ENCODE assay signal across 13 cellular contexts in the genomic region with DNA sequence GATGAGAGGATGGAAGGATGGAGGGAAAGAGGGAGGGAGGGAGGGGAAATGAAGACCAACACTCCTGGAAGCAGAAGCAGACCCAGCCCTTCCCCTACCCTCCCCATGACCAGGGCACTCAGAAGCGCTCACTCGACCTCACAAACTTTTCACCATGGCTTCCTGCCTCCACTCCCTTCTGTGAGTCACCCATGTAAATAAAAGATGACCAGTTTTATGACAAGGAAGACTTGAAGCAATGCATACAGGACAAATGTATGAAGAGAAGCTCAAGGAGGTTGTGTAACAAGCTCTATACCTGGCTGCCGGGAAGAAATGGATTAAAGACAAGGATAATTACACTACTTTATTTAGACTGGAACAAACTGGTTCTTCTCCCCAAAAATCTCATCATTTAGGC.
DNase-seq lines count a peak whose midpoint lies in the region; ATAC-seq and TF ChIP-seq lines count a peak whose summit lies in the region.
"Had no signal": no experiment of that assay in that cellular context is flagged by ENCODE, and none has a peak within 500 bp of the region (broad histone marks: within the 10 kb centered on the region; RNA-seq: fewer than 3 reads in every experiment).

No MANE protein-coding gene starts in this region.

- no peak overlapping the region for H3K4me3 ChIP-seq in AG10803 (ENCODE audit: low read length)
- H3K4me3 ChIP-seq in LNCaP clone FGC (ENCODE audit: low read depth, low read length): 0 out of 2 replicates have a peak overlapping the region, but pooled peaks have one; percentile 21
- no peak overlapping the region for H3K4me3 ChIP-seq in breast epithelium
- H3K4me3 ChIP-seq in left lung: no peak overlapping the region
- H3K4me3 ChIP-seq in ascending aorta: no peak overlapping the region

- H3K36me3 ChIP-seq in breast epithelium (no peaks in the 10 kb centered on the region), left lung (peaks cover 0 to 74% of the 10 kb centered on the region in 2 donors), ascending aorta (peaks cover 25 to 88% of the 10 kb centered on the region in 2 donors)
- H3K36me3 ChIP-seq: neutrophil had no signal

- H3K27ac Mint-ChIP-seq in activated CD4-positive, alpha-beta memory T cell treated with anti-CD3 and anti-CD28 coated beads for 36 hours: no peak overlapping the region
- H3K27ac Mint-ChIP-seq: CD8-positive, alpha-beta memory T cell had no signal

- peak overlapping the region; percentile 33 to 70 for H3K27ac ChIP-seq in breast epithelium
- H3K27ac ChIP-seq in left lung: peak overlapping the region in 1 of 2 donors; percentile 48
- H3K27ac ChIP-seq in ascending aorta: no peak overlapping the region
- H3K27ac ChIP-seq: neutrophil had no signal

- H3K4me1 Mint-ChIP-seq in activated CD4-positive, alpha-beta memory T cell treated with anti-CD3 and anti-CD28 coated beads for 36 hours (ENCODE audit: low read depth): no peaks in the 10 kb centered on the region
- H3K4me1 Mint-ChIP-seq: CD8-positive, alpha-beta memory T cell had no signal

- H3K9me3 ChIP-seq in breast epithelium (peaks cover under 1 to 13% of the 10 kb centered on the region in 2 donors), left lung (peaks cover 0 to 7% of the 10 kb centered on the region in 2 donors), ascending aorta (peaks cover under 1 to 12% of the 10 kb centered on the region in 2 donors)
- H3K9me3 ChIP-seq: neutrophil had no signal

- no peak overlapping the region for H3K4me3 Mint-ChIP-seq in activated CD4-positive, alpha-beta memory T cell treated with anti-CD3 and anti-CD28 coated beads for 36 hours
- H3K4me3 Mint-ChIP-seq: CD8-positive, alpha-beta memory T cell had no signal

- ATAC-seq in left lung: peak; percentile 89
- no peak for ATAC-seq in GM18519 (IDR thresholded peaks at IDR 0.05; ENCODE audit: low FRiP score, unreplicated experiment)

- intact Hi-C loops in breast epithelium (cut with DNase I; ENCODE audit: low total_unique reads): no loop called here
- intact Hi-C loops in left lung (cut with DNase I): no loop called here
- intact Hi-C loops in activated CD4-positive, alpha-beta memory T cell treated with anti-CD3 and anti-CD28 coated beads for 36 hours (cut with micrococcal nuclease): no loop called here
- intact Hi-C loops in ascending aorta (cut with DNase I): no loop called here

- no peak for TF ChIP-seq POLR2A in breast epithelium (IDR thresholded peaks at IDR 0.05)

- TF ChIP-seq CTCF in AG10803 (conservative IDR thresholded peaks at IDR 0.05; ENCODE audit: low read length) (no peak), LNCaP clone FGC (IDR thresholded peaks at IDR 0.05; ENCODE audit: control insufficient read depth, extremely low read depth, insufficient read depth) (no peak), breast epithelium (IDR thresholded peaks at IDR 0.05) (no peak), left lung (IDR thresholded peaks at IDR 0.05) (no peak), ascending aorta (IDR thresholded peaks at IDR 0.05) (no peak)

- H3K27me3 Mint-ChIP-seq in activated CD4-positive, alpha-beta memory T cell treated with anti-CD3 and anti-CD28 coated beads for 36 hours: no peaks in the 10 kb centered on the region

- peaks cover 6% of the 10 kb centered on the region for H3K9me3 Mint-ChIP-seq in activated CD4-positive, alpha-beta memory T cell treated with anti-CD3 and anti-CD28 coated beads for 36 hours

- peaks cover 3% of the 10 kb centered on the region for H3K36me3 Mint-ChIP-seq in activated CD4-positive, alpha-beta memory T cell treated with anti-CD3 and anti-CD28 coated beads for 36 hours

- H3K27me3 ChIP-seq in breast epithelium (no peaks in the 10 kb centered on the region), left lung (no peaks in the 10 kb centered on the region), ascending aorta (no peaks in the 10 kb centered on the region)

- POLR2A ChIA-PET in activated CD4-positive, alpha-beta memory T cell treated with anti-CD3 and anti-CD28 coated beads for 36 hours (lab: Charles Lee): no interaction called here

- CTCF ChIA-PET in activated CD4-positive, alpha-beta memory T cell treated with anti-CD3 and anti-CD28 coated beads for 36 hours (lab: Charles Lee): no interaction called here

- H3K4me1 ChIP-seq in breast epithelium: no peaks in the 10 kb centered on the region
- H3K4me1 ChIP-seq in left lung: peaks cover 0 to 11% of the 10 kb centered on the region in 2 donors
- H3K4me1 ChIP-seq in ascending aorta: no peaks in the 10 kb centered on the region

- peak; percentile 20 for DNase-seq in AG10803 (ENCODE audit: low read depth)
- peak; percentile 74 for DNase-seq in LNCaP clone FGC (ENCODE audit: low read depth)
- DNase-seq in breast epithelium (ENCODE audit: low spot score in 2 of 2): no peak
- no peak for DNase-seq in left lung
- no peak for DNase-seq in activated CD4-positive, alpha-beta memory T cell treated with anti-CD3 and anti-CD28 coated beads for 36 hours
- DNase-seq in NCI-H82 (lab: John Stamatoyannopoulos, UW): no peak
- DNase-seq in ascending aorta (ENCODE audit: low spot score in 2 of 2): no peak
- DNase-seq: activated T-cell treated with anti-CD3 and anti-CD28 coated beads, Interleukin-2, amount 50 U/mL, for 48 hours; CD8-positive, alpha-beta memory T cell; NCI-H1092; stimulated activated CD4-positive, alpha-beta T cell treated with anti-CD3 and anti-CD28 coated beads, Interleukin-4, amount 100 ng/mL, for 24 hours had no signal

Comparison
In these comparisons a context has a peak if more than half of its experiments do, and no peak if none do; other contexts are left out.
1. DNase-seq: peak in AG10803 (single experiment) and LNCaP clone FGC (single experiment); none in breast epithelium (0 of 2), left lung (0 of 2), activated CD4-positive, alpha-beta memory T cell treated with anti-CD3 and anti-CD28 coated beads for 36 hours (single experiment), NCI-H82 (single experiment) and ascending aorta (0 of 2).
2. H3K27ac ChIP-seq: peak in breast epithelium (2 of 2); none in ascending aorta (0 of 2).